10 cellular contexts compared by ENCODE assay signal in the genomic region with DNA sequence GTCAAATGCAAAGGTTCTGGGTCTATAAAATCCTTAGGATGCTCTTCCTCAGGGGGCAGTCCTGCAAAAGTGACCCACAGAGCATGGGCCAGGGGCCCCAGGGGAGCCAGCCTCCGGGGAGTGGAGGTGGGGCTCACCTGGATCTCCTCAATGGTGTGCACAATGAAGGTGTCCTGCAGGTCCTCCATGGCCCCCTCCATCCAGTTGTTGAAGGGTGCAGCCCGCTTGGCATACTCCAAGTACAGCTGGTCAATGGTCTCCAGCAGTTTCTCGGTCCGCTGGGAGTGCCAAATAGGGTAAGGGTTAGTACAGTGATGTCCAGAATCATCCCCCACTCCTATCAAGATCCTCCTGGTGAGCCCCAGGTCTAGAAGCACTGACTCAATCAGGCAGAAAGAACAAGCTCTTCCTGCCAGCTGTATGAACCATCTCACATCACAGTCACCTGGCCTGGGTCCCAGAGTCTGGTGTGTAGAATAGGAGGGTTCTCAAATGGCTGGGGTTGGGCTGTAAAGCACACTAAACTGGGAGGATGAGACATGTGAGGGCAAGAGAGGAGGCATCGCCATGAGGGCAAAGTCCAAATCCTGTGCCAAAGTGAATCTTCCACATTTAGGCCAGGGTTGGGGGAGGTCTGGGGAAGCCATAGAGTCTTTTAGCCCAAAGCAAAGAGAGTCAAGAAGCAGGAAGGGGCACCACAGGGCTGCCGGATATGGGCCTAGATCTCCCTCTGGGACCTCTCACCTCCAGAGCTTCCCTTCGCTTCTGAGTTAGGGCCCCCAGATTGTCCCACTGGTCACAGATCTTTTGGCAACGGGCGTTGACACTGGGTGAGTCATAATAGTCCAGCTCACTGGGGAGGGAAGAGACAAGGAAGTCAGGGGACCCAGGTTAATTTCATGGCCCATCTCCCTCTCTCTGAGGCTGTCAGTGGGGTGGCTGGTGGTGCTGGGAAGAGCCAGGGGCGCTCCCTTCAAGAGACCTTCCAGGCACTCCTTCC.
A peak's percentile ranks its signal among the peaks of the same experiment; 100 is the strongest.
DNase-seq lines count a peak whose midpoint lies in the region; ATAC-seq, FAIRE-seq and TF ChIP-seq lines count a peak whose summit lies in the region.
"Had no signal": no experiment of that assay in that cellular context is flagged by ENCODE, and none has a peak within 500 bp of the region (broad histone marks: within the 10 kb centered on the region; RNA-seq: fewer than 3 reads in every experiment).

No MANE protein-coding gene starts in this region.

- peaks cover 0 to 4% of the 10 kb centered on the region in 2 donors for H3K4me1 ChIP-seq in kidney (ENCODE audit: control insufficient read depth in 1 of 2, insufficient read depth in 1 of 2, low read depth in 1 of 2, low read length in 2 of 2)

- no peak overlapping the region for H3K9ac ChIP-seq in kidney (ENCODE audit: low read length in 2 of 2)

- no peaks in the 10 kb centered on the region for H3K9me3 ChIP-seq in kidney (ENCODE audit: control insufficient read depth in 1 of 2, low read length in 2 of 2)

- peaks cover 10 to 14% of the 10 kb centered on the region in 2 donors for H3K36me3 ChIP-seq in kidney (ENCODE audit: control insufficient read depth in 1 of 2, insufficient read depth in 2 of 2, low read length in 2 of 2)

- TF ChIP-seq CTCF in astrocyte of the cerebellum (IDR thresholded peaks at IDR 0.05; ENCODE audit: low read depth, low read length, missing control alignments) = no peak
- no peak for TF ChIP-seq CTCF in kidney (IDR thresholded peaks at IDR 0.05; ENCODE audit: borderline replicate concordance, extremely low read depth, insufficient read depth)

- H3K27ac ChIP-seq in kidney (ENCODE audit: low read depth in 2 of 2, low read length in 2 of 2) = peak overlapping the region; percentile 58 to 68

- DNase-seq in A172 (ENCODE audit: low spot score) = peak; percentile 45
- DNase-seq in HPDE6-E6E7 (ENCODE audit: extremely low spot score) = peak; percentile 82
- peak; percentile 93 for DNase-seq in astrocyte of the cerebellum (ENCODE audit: low read depth)
- peak; percentile 52 for DNase-seq in kidney
- no peak for DNase-seq in RPMI8226
- DNase-seq in amniotic stem cell (lab: John Stamatoyannopoulos, UW) = no peak
- DNase-seq in cerebellar cortex (ENCODE audit: low spot score) = no peak
- DNase-seq: stimulated activated CD4-positive, alpha-beta T cell treated with anti-CD3 and anti-CD28 coated beads, Interleukin-2, amount 100 ng/mL, for 24 hours had no signal

- FAIRE-seq in kidney (lab: Jason Lieb, UNC) = no peak
- FAIRE-seq: D721Med had no signal

- in situ Hi-C loops in astrocyte of the cerebellum (cut with HindIII; ENCODE audit: low sequenced_read_pairs) = no loop called here

- no peak for ATAC-seq in HG03354 (IDR thresholded peaks at IDR 0.05; ENCODE audit: poor library complexity, severe bottlenecking, unreplicated experiment)

- H3K4me3 ChIP-seq in astrocyte of the cerebellum (ENCODE audit: low read depth, low read length) (no peak overlapping the region), kidney (ENCODE audit: low read length in 2 of 2) (no peak overlapping the region)

- intact Hi-C loops in kidney (cut with DNase I) = no loop called here

Comparison
In these comparisons a context has a peak if more than half of its experiments do, and no peak if none do; other contexts are left out.
1. DNase-seq: peak in A172 (single experiment), HPDE6-E6E7 (single experiment), astrocyte of the cerebellum (single experiment) and kidney (single experiment); none in RPMI8226 (single experiment), amniotic stem cell (single experiment) and cerebellar cortex (single experiment).